In genomic region chr1:27357281-27358037, GRCh38 we compare ENCODE assay signal across 9 cellular contexts. TPM values are rescaled to one million over a fixed set of nuclear protein-coding genes. Genes with fewer than 3 reads are reported as not detected.
DNase-seq lines count a peak whose midpoint lies in the region; ATAC-seq, FAIRE-seq and TF ChIP-seq lines count a peak whose summit lies in the region.
"Had no signal": no experiment of that assay in that cellular context is flagged by ENCODE, and none has a peak within 500 bp of the region (broad histone marks: within the 10 kb centered on the region; RNA-seq: fewer than 3 reads in every experiment).

No MANE protein-coding gene starts in this region.

- no peaks in the 10 kb centered on the region for H3K4me1 ChIP-seq in A549

- CTCF ChIA-PET in A549 (lab: Yijun Ruan, JAX), result interaction anchor here (0.6 to 12.1 kb wide), 27 partner anchors 8 to 473 kb away, joined by 3 to 134 read pairs (median 7); partner anchors contain the start of genes CD164L2, GPR3, MAP3K6 and PPP1R8

- H3K4me3 ChIP-seq in A549 (no peak overlapping the region), bronchial epithelial cell (ENCODE audit: low read depth, low read length) (no peak overlapping the region)

- no peak for FAIRE-seq in A549 (lab: Jason Lieb, UNC)
- FAIRE-seq in bronchial epithelial cell (lab: Jason Lieb, UNC), result no peak

- H3K27ac ChIP-seq in A549, result no peak overlapping the region

- peaks cover 53% of the 10 kb centered on the region for H3K36me3 ChIP-seq in bronchial epithelial cell (ENCODE audit: control insufficient read depth, insufficient read depth, low read length)

- no peak overlapping the region for H3K4me2 ChIP-seq in A549

- no peaks in the 10 kb centered on the region for H3K27me3 ChIP-seq in bronchial epithelial cell (ENCODE audit: control insufficient read depth, insufficient read depth, low read length)

- no peaks in the 10 kb centered on the region for H3K9me3 ChIP-seq in A549

- POLR2A ChIA-PET in A549 (lab: Yijun Ruan, JAX), result interaction anchor here (1.4 kb wide), 1 partner anchor 9 kb away, joined by 4 read pairs; the partner anchor contains the start of gene MAP3K6

- peak; percentile 31 to 46; a peak in 2 of 5 replicates for TF ChIP-seq RAD21 in A549 (conservative IDR thresholded peaks at IDR 0.05 in 1 of 2, IDR thresholded peaks at IDR 0.05 in 1 of 2)

- in situ Hi-C loops in GM13977 (cut with MboI; ENCODE audit: low pct_unique_long_range_greater_than_20kb, low sequenced_read_pairs, unreplicated experiment), result no loop called here

- no peak for TF ChIP-seq EP300 in A549 (IDR thresholded peaks at IDR 0.05)

- no peak for TF ChIP-seq POLR2A in A549 (IDR thresholded peaks at IDR 0.05; ENCODE audit: low read length)

- 57% methylated on average over 26 of the region's 40 CpGs for WGBS in A549 (ENCODE audit: missing lambda C conversion rate)

- DNase-seq in A549 (ENCODE audit: low read depth in 1 of 2, low spot score in 1 of 2), result peak; percentile 49 to 78
- peak; percentile 97 for DNase-seq in GM13977 (ENCODE audit: low spot score)
- DNase-seq in NCI-H1092 (lab: John Stamatoyannopoulos, UW), result peak; percentile 35
- peak; percentile 46 to 66 (median 56) for DNase-seq in activated CD4-positive, CD25-positive, alpha-beta regulatory T cell (lab: John Stamatoyannopoulos, UW)
- DNase-seq in bronchial epithelial cell (ENCODE audit: low read depth), result peak; percentile 31
- peak; percentile 68 to 80 for DNase-seq in left colon
- peak; percentile 72 for DNase-seq in stimulated activated CD4-positive, alpha-beta T cell treated with anti-CD3 and anti-CD28 coated beads, Interleukin-2, amount 100 ng/mL, for 4 hours (ENCODE audit: low read depth)

- intact Hi-C loops in left colon (cut with DNase I, micrococcal nuclease), result no loop called here

- TF ChIP-seq CTCF in A549 (IDR thresholded peaks at IDR 0.05), result peak; percentile 79
- peak; percentile 96 for TF ChIP-seq CTCF in GM13977 (IDR thresholded peaks at IDR 0.05; ENCODE audit: extremely low read depth, insufficient read depth, missing control alignments)
- peak; percentile 98 for TF ChIP-seq CTCF in bronchial epithelial cell (IDR thresholded peaks at IDR 0.05; ENCODE audit: insufficient read depth, low read length, severe bottlenecking)

- peak; percentile 75 to 88; a peak in 5 of 6 replicates for ATAC-seq in A549
- peak; percentile 77 for ATAC-seq in left colon
- ATAC-seq in HG03039 (IDR thresholded peaks at IDR 0.05; ENCODE audit: unreplicated experiment), result no peak

TF ChIP-seq in A549, 52 proteins besides CTCF, POLR2A, EP300 and RAD21:
- no peak for TF ChIP-seq NR3C1 (IDR thresholded peaks at IDR 0.05)
- TF ChIP-seq, protein P1, sequence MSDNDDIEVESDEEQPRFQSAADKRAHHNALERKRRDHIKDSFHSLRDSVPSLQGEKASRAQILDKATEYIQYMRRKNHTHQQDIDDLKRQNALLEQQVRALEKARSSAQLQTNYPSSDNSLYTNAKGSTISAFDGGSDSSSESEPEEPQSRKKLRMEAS (IDR thresholded peaks at IDR 0.05), result peak; percentile 30; the same call in 1 of the 2 replicates
- TF ChIP-seq RNF2 (IDR thresholded peaks at IDR 0.05; ENCODE audit: borderline replicate concordance, low read depth), result no peak
- peak; percentile 55 for TF ChIP-seq SMC3 (IDR thresholded peaks at IDR 0.05)
TF ChIP-seq in A549: peak in this region for 2.

RNA-seq across cellular contexts. Expression of gene MAP3K6, which starts 9.3 kb away (rescaled TPM):
- polyA plus RNA-seq in A549 (2011; rRNA removed), result 3.6 and 3.7 TPM in 2 replicates
- polyA plus RNA-seq in A549 (2012; cell fraction: cytosol; rRNA removed), result 5.7 and 6.0 TPM in 2 replicates
- 32.7 and 42.7 TPM in 2 replicates for polyA plus RNA-seq in A549 (2012; cell fraction: nucleus; rRNA removed)
- 7.5 to 8.5 TPM (median 8.3 TPM) in 3 replicates for polyA plus RNA-seq in A549 (2017; fragmentation: RNase III; extraction: RNeasy Plus Mini Kit Qiagen cat#74134 plus additional on column Dnase treatment)
- 5.3 and 5.8 TPM in 2 replicates for polyA minus RNA-seq in A549 (2011; rRNA and poly(A)+ RNA removed)
- 12.1 and 17.2 TPM in 2 replicates for total RNA-seq in bronchial epithelial cell
- 10 to 100 TPM; 14.6 to 34.9 TPM for total RNA-seq in left colon

RNA-seq across cellular contexts. Expression of gene SYTL1, which starts 15.6 kb away (rescaled TPM):
- polyA plus RNA-seq in A549 (2011; rRNA removed), result 0.50 and 0.80 TPM in 2 replicates
- 0.94 and 1.0 TPM in 2 replicates for polyA plus RNA-seq in A549 (2012; cell fraction: cytosol; rRNA removed)
- polyA plus RNA-seq in A549 (2012; cell fraction: nucleus; rRNA removed), result 4.8 and 5.8 TPM in 2 replicates
- polyA plus RNA-seq in A549 (2017; fragmentation: RNase III; extraction: RNeasy Plus Mini Kit Qiagen cat#74134 plus additional on column Dnase treatment), result 0.50 to 0.76 TPM (median 0.58 TPM) in 3 replicates
- 0.37 and 0.73 TPM in 2 replicates for polyA minus RNA-seq in A549 (2011; rRNA and poly(A)+ RNA removed)
- 31.9 and 86.3 TPM in 2 replicates for total RNA-seq in bronchial epithelial cell
- 10 to 100 TPM; 12.9 to 15.2 TPM for total RNA-seq in left colon

RNA-seq across cellular contexts. Expression of gene FCN3, which starts 17.2 kb away (rescaled TPM):
- polyA plus RNA-seq in A549 (2011; rRNA removed) (not detected in 2 replicates), A549 (2017; fragmentation: RNase III; extraction: RNeasy Plus Mini Kit Qiagen cat#74134 plus additional on column Dnase treatment) (not detected in 3 replicates)
- polyA plus RNA-seq in A549 (2012; cell fraction: cytosol; rRNA removed), result not detected in 2 replicates
- polyA plus RNA-seq in A549 (2012; cell fraction: nucleus; rRNA removed), result not detected in 2 replicates
- polyA minus RNA-seq in A549 (2011; rRNA and poly(A)+ RNA removed), result not detected in 2 replicates
- total RNA-seq in bronchial epithelial cell (0.26 TPM in 2 replicates), left colon (under 1 TPM; 0.45 to 0.76 TPM)

RNA-seq across cellular contexts. Expression of gene CD164L2, which starts 25.7 kb away (rescaled TPM):
- not detected in 2 replicates for polyA plus RNA-seq in A549 (2011; rRNA removed)
- polyA plus RNA-seq in A549 (2012; cell fraction: cytosol; rRNA removed), result not detected in 2 replicates
- polyA plus RNA-seq in A549 (2012; cell fraction: nucleus; rRNA removed), result not detected in 2 replicates
- polyA plus RNA-seq in A549 (2017; fragmentation: RNase III; extraction: RNeasy Plus Mini Kit Qiagen cat#74134 plus additional on column Dnase treatment), result not detected in 3 replicates
- polyA minus RNA-seq in A549 (2011; rRNA and poly(A)+ RNA removed), result not detected in 2 replicates
- total RNA-seq in bronchial epithelial cell, result 1.1 and 2.9 TPM in 2 replicates
- 1 to 10 TPM in 1 of 2 donors, under 1 TPM in 1; 0.47 to 2.0 TPM for total RNA-seq in left colon
- total RNA-seq: temporal lobe had no signal

RNA-seq across cellular contexts. Expression of gene GPR3, which starts 35.0 kb away (rescaled TPM):
- 1.3 and 1.7 TPM in 2 replicates for polyA plus RNA-seq in A549 (2011; rRNA removed)
- 3.9 and 5.3 TPM in 2 replicates for polyA plus RNA-seq in A549 (2012; cell fraction: cytosol; rRNA removed)
- polyA plus RNA-seq in A549 (2012; cell fraction: nucleus; rRNA removed), result 5.7 and 6.1 TPM in 2 replicates
- polyA plus RNA-seq in A549 (2017; fragmentation: RNase III; extraction: RNeasy Plus Mini Kit Qiagen cat#74134 plus additional on column Dnase treatment), result 0.64 to 0.95 TPM (median 0.76 TPM) in 3 replicates
- 2.1 and 3.4 TPM in 2 replicates for polyA minus RNA-seq in A549 (2011; rRNA and poly(A)+ RNA removed)
- total RNA-seq in bronchial epithelial cell, result not detected in 2 replicates
- total RNA-seq in left colon, result not detected

Comparison
In these comparisons a context has a peak if more than half of its experiments do, and no peak if none do; other contexts are left out.
1. DNase-seq: peak in every context shown above with its lines; median percentile 97 in GM13977; 74 in left colon; 72 in stimulated activated CD4-positive, alpha-beta T cell treated with anti-CD3 and anti-CD28 coated beads, Interleukin-2, amount 100 ng/mL, for 4 hours; 64 in A549; 56 in activated CD4-positive, CD25-positive, alpha-beta regulatory T cell; 35 in NCI-H1092; 31 in bronchial epithelial cell.